15 cellular contexts compared by ENCODE assay signal in the genomic region with DNA sequence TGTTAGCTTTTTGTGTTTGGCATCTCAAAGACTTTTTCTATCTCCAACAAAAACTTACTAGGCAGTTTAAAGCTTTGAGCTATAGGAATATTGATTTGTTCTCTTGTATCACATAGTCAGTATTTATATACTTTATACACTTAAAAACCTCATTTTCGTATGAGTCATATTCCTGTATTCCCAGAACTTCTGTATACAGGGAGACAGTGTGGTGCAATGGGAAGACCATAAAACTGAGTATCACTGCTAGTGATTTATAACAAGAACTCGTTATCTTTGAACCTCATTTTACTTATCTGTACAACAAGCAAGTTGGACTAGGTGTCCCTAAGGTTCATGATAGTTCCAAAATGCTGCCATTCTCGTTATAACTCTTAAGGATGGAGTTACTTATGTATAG. TPM values are rescaled to one million over a fixed set of nuclear protein-coding genes. Genes with fewer than 3 reads are reported as not detected.
A peak's percentile ranks its signal among the peaks of the same experiment; 100 is the strongest.
DNase-seq lines count a peak whose midpoint lies in the region; ATAC-seq and TF ChIP-seq lines count a peak whose summit lies in the region.
"Had no signal": no experiment of that assay in that cellular context is flagged by ENCODE, and none has a peak within 500 bp of the region (broad histone marks: within the 10 kb centered on the region; RNA-seq: fewer than 3 reads in every experiment).

No MANE protein-coding gene starts in this region.

- peak overlapping the region; percentile 35; the same call in 1 of the 2 replicates for H3K4me2 ChIP-seq in DND-41 (ENCODE audit: insufficient read depth, low read length)
- H3K4me2 ChIP-seq: PC-9 had no signal

- intact Hi-C loops in CD4-positive, alpha-beta T cell (cut with DNase I, micrococcal nuclease): loop anchor here in 1 of 2 experiments (10.0 kb wide), 2 partner anchors 283 to 577 kb away; no protein-coding TSS in a partner anchor
- intact Hi-C loops in right lobe of liver (cut with DNase I): no loop called here

- H3K4me3 ChIP-seq in DND-41 (ENCODE audit: low read depth in 1 of 2, low read length in 2 of 2) (no peak overlapping the region), right lobe of liver (no peak overlapping the region), brain microvascular endothelial cell (ENCODE audit: low read depth, low read length) (no peak overlapping the region)
- H3K4me3 ChIP-seq: PC-9 had no signal

- peaks cover 26% of the 10 kb centered on the region for H3K4me1 Mint-ChIP-seq in CD4-positive, alpha-beta T cell (ENCODE audit: low read depth)
- H3K4me1 Mint-ChIP-seq in activated T-helper 17 cell treated with anti-CD3 and anti-CD28 coated beads, Interleukin-2, amount 50 U/mL, for 72 hours: peaks cover 18% of the 10 kb centered on the region

- H3K79me2 ChIP-seq in DND-41 (ENCODE audit: insufficient read depth, low read length): peaks cover 51% of the 10 kb centered on the region

- peaks cover 73% of the 10 kb centered on the region for H3K36me3 ChIP-seq in DND-41 (ENCODE audit: insufficient read depth, low read length)
- no peaks in the 10 kb centered on the region for H3K36me3 ChIP-seq in right lobe of liver
- H3K36me3 ChIP-seq in brain microvascular endothelial cell (replicated peaks): peaks cover 36% of the 10 kb centered on the region

- peaks cover 46% of the 10 kb centered on the region for H3K36me3 Mint-ChIP-seq in CD4-positive, alpha-beta T cell (ENCODE audit: low read depth)
- H3K36me3 Mint-ChIP-seq in activated T-helper 17 cell treated with anti-CD3 and anti-CD28 coated beads, Interleukin-2, amount 50 U/mL, for 72 hours (ENCODE audit: low read depth): peaks cover 73% of the 10 kb centered on the region

- CTCF ChIA-PET in CD4-positive, alpha-beta T cell (lab: Charles Lee): interaction anchor here (1.4 to 1.6 kb wide), 2 partner anchors 10 to 12 kb away, joined by 3 to 9 read pairs; a partner anchor contains a TSS

- DNase-seq in CD4-positive, alpha-beta T cell: no peak
- DNase-seq in DND-41 (no peak), right lobe of liver (no peak), NCI-H2029 treated with DMSO at 0.1 percent for 48 hours (lab: John Stamatoyannopoulos, UW) (no peak), brain microvascular endothelial cell (no peak)
- DNase-seq in activated CD8-positive, alpha-beta memory T cell treated with anti-CD3 and anti-CD28 coated beads for 24 hours: no peak
- DNase-seq: Caco-2, DMS153, GOT3, KBM-7, NCI-H146, NCI-H2081 treated with DMSO at 0.1 percent for 48 hours, NCI-H510A treated with DMSO at 0.1 percent for 48 hours, PC-9 had no signal

- H3K9ac ChIP-seq in DND-41 (ENCODE audit: low read depth, low read length): no peak overlapping the region

- no peak overlapping the region for H2AFZ ChIP-seq in DND-41 (ENCODE audit: low read depth, low read length)
- H2AFZ ChIP-seq: PC-9 had no signal

- in situ Hi-C loops in brain microvascular endothelial cell (cut with HindIII; ENCODE audit: low pct_ligation_motif_present, low sequenced_read_pairs): no loop called here

- H4K20me1 ChIP-seq in DND-41 (ENCODE audit: insufficient read depth, low read length): no peaks in the 10 kb centered on the region

- WGBS in right lobe of liver (ENCODE audit: insufficient coverage, low coverage, low lambda C conversion rate, missing lambda C conversion rate): 52% methylated on average over 3 of the region's 3 CpGs

- no peak for TF ChIP-seq CTCF in CD4-positive, alpha-beta T cell (IDR thresholded peaks at IDR 0.05)
- TF ChIP-seq CTCF in DND-41 (IDR thresholded peaks at IDR 0.05; ENCODE audit: borderline replicate concordance, extremely low read depth, low read length, poor library complexity, severe bottlenecking) (no peak), right lobe of liver (IDR thresholded peaks at IDR 0.05) (no peak), brain microvascular endothelial cell (IDR thresholded peaks at IDR 0.05; ENCODE audit: low read depth, low read length, missing control alignments) (no peak)

- no peak for TF ChIP-seq POLR2A in right lobe of liver (IDR thresholded peaks at IDR 0.05)

- H3K9me3 Mint-ChIP-seq in CD4-positive, alpha-beta T cell: no peaks in the 10 kb centered on the region
- no peaks in the 10 kb centered on the region for H3K9me3 Mint-ChIP-seq in activated T-helper 17 cell treated with anti-CD3 and anti-CD28 coated beads, Interleukin-2, amount 50 U/mL, for 72 hours

- H3K27ac Mint-ChIP-seq in CD4-positive, alpha-beta T cell: peak overlapping the region; percentile 24
- peak overlapping the region; percentile 26 for H3K27ac Mint-ChIP-seq in activated T-helper 17 cell treated with anti-CD3 and anti-CD28 coated beads, Interleukin-2, amount 50 U/mL, for 72 hours

- ATAC-seq in CD4-positive, alpha-beta T cell (ENCODE audit: poor library complexity): no peak
- ATAC-seq in DND-41 (ENCODE audit: insufficient read depth, low read depth) (no peak), right lobe of liver (no peak)
- ATAC-seq in activated T-helper 17 cell treated with anti-CD3 and anti-CD28 coated beads, Interleukin-2, amount 50 U/mL, for 72 hours (replicated peaks): no peak

- peaks cover 36% of the 10 kb centered on the region for H3K4me1 ChIP-seq in DND-41 (ENCODE audit: insufficient read depth, low read length)
- H3K4me1 ChIP-seq in right lobe of liver: peaks cover 0 to 4% (median 0%) of the 10 kb centered on the region in 4 donors
- H3K4me1 ChIP-seq: Caco-2 had no signal

- H3K9me3 ChIP-seq in CD4-positive, alpha-beta T cell (ENCODE audit: control insufficient read depth, low read length): no peaks in the 10 kb centered on the region
- no peaks in the 10 kb centered on the region for H3K9me3 ChIP-seq in DND-41 (ENCODE audit: insufficient read depth, low read length, severe bottlenecking)
- no peaks in the 10 kb centered on the region for H3K9me3 ChIP-seq in right lobe of liver
- H3K9me3 ChIP-seq: Caco-2 had no signal

- H3K27me3 Mint-ChIP-seq in CD4-positive, alpha-beta T cell: no peaks in the 10 kb centered on the region
- no peaks in the 10 kb centered on the region for H3K27me3 Mint-ChIP-seq in activated T-helper 17 cell treated with anti-CD3 and anti-CD28 coated beads, Interleukin-2, amount 50 U/mL, for 72 hours

- no peak overlapping the region for H3K27ac ChIP-seq in CD4-positive, alpha-beta T cell (ENCODE audit: low read depth, low read length)
- H3K27ac ChIP-seq in DND-41 (ENCODE audit: low read length) (no peak overlapping the region), right lobe of liver (peak overlapping the region in 2 of 3 donors; percentile 42 to 49), brain microvascular endothelial cell (no peak overlapping the region)
- H3K27ac ChIP-seq: PC-9 had no signal

- H3K27me3 ChIP-seq in CD4-positive, alpha-beta T cell (ENCODE audit: control insufficient read depth, insufficient read depth, low read length): no peaks in the 10 kb centered on the region
- H3K27me3 ChIP-seq in DND-41 (ENCODE audit: insufficient read depth, low read length, poor library complexity) (no peaks in the 10 kb centered on the region), right lobe of liver (no peaks in the 10 kb centered on the region), brain microvascular endothelial cell (replicated peaks) (no peaks in the 10 kb centered on the region)

- H3K4me3 Mint-ChIP-seq in CD4-positive, alpha-beta T cell: no peak overlapping the region
- H3K4me3 Mint-ChIP-seq in activated T-helper 17 cell treated with anti-CD3 and anti-CD28 coated beads, Interleukin-2, amount 50 U/mL, for 72 hours: no peak overlapping the region

- POLR2A ChIA-PET in CD4-positive, alpha-beta T cell (lab: Charles Lee): interaction anchor here (1.8 kb wide), 1 partner anchor 10 kb away, joined by 5 read pairs; no protein-coding TSS in a partner anchor

RNA-seq across cellular contexts. Expression of a gene that starts 6.3 kb away (rescaled TPM):
- under 1 TPM; 0.80 to 0.92 TPM for total RNA-seq in CD4-positive, alpha-beta T cell
- total RNA-seq in activated T-helper 17 cell treated with anti-CD3 and anti-CD28 coated beads, Interleukin-2, amount 50 U/mL, for 72 hours: 1 to 10 TPM; 6.7 to 8.0 TPM
- total RNA-seq in right lobe of liver: 1 to 10 TPM; 4.1 to 7.9 (median 5.0) TPM

RNA-seq across cellular contexts. Expression of a gene that starts 12.0 kb away (rescaled TPM):
- total RNA-seq in CD4-positive, alpha-beta T cell: 1 to 10 TPM; 4.1 to 4.6 TPM
- total RNA-seq in activated T-helper 17 cell treated with anti-CD3 and anti-CD28 coated beads, Interleukin-2, amount 50 U/mL, for 72 hours: 10 to 100 TPM; 18.2 to 24.4 TPM
- total RNA-seq in right lobe of liver: 10 to 100 TPM in 2 of 6 experiments, 1 to 10 TPM in 4; 8.6 to 11.9 (median 9.6) TPM

Comparison
In these comparisons a context has a peak if more than half of its experiments do, and no peak if none do; other contexts are left out.
1. H3K27ac ChIP-seq: peak in right lobe of liver (2 of 3); none in CD4-positive, alpha-beta T cell (single experiment), DND-41 (single experiment) and brain microvascular endothelial cell (single experiment).